1 cellular context compared by ENCODE assay signal in the genomic region with DNA sequence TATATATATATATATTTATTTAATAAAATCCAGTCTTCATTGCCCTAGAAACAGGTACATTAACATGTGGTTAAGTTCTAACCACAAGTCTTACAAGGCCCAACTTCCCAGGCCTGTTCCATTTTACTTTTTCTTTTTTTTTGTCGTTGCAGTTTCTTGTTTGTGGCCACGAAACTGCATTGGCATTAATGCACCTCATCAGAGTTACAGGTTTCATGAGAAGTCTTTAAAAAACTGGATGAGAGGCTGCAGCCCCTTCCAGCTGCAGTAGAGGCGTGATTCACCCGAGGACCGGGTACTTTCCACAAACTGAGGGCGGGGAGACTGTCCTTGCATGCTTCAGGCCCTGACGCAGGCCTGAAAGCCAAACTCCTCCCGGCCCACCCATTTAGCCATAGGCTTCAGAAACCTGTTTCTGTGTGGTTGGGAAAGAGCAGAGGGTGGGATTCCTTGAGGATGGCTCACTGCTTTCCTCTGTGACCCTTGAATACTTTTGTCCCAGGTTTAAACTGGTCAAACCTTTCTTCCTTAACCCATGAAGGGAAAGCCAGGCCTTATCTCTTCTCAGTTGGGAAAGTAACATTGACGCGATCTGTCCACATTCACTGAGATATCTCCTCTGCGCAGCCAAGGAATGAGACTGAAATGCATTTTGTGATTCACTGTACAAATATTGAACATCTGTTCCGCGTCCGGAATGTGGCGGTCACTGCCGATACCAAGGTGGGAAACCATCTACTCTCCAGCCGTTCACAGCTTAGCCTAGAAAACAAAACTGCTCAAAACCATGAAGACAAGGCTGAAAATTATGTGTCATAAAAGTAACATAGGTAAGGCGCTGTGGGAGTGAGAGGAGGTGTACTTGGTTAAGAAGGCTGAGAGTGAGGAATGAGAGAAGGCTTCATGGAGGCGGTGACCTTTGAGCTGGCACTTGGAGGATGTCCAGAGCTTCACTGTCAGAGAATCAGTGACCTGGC.
TF ChIP-seq lines count a peak whose summit lies in the region.

No MANE protein-coding gene starts in this region.

TF ChIP-seq in GM23338, 12 proteins besides CTCF, POLR2A, EP300 and RAD21 (continued from another document):
- no peak for TF ChIP-seq ZNF462 (CRISPR knock-in tag; IDR thresholded peaks at IDR 0.05)
